ENCODE assay signal across 16 cellular contexts in genomic region chr2:163637876-163638275, GRCh38.
"Had no signal": no experiment of that assay in that cellular context is flagged by ENCODE, and none has a peak within 500 bp of the region (broad histone marks: within the 10 kb centered on the region; RNA-seq: fewer than 3 reads in every experiment).

No MANE protein-coding gene starts in this region.

- H3K9me3 Mint-ChIP-seq: activated B cell treated with CpG ODN at 0.5 μM for 24 hours; neural crest cell; stimulated activated naive B cell treated with anti-CD40 and anti-IgM and Interleukin-4, amounts not matched to agents 10 μg/mL and 1 μg/mL and 100 μg/mL, for 72 hours had no signal

- H3K4me3 Mint-ChIP-seq: activated B cell treated with CpG ODN at 0.5 μM for 24 hours; activated CD8-positive, alpha-beta T cell treated with anti-CD3 and anti-CD28 coated beads, Interleukin-2, amount 10 ng/mL, durations not matched to agents 7 days and 5 days; activated T-cell treated with anti-CD3 and anti-CD28 coated beads, Interleukin-2, amount 50 U/mL, for 72 hours; neural crest cell; stimulated activated naive B cell treated with anti-CD40 and anti-IgM and Interleukin-4, amounts not matched to agents 10 μg/mL and 1 μg/mL and 100 μg/mL, for 72 hours had no signal

- ATAC-seq: activated CD8-positive, alpha-beta T cell treated with anti-CD3 and anti-CD28 coated beads, Interleukin-2, amount 10 ng/mL, durations not matched to agents 7 days and 5 days; activated naive CD4-positive, alpha-beta T cell treated with anti-CD3 and anti-CD28 coated beads, Interleukin-2, amount 50 U/mL, for 72 hours; activated T-cell treated with anti-CD3 and anti-CD28 coated beads, Interleukin-2, amount 50 U/mL, for 72 hours; lower lobe of right lung; stimulated activated naive B cell treated with anti-CD40 and anti-IgM and Interleukin-4, amounts not matched to agents 10 μg/mL and 1 μg/mL and 100 μg/mL, for 72 hours had no signal

- H3K4me1 Mint-ChIP-seq: activated B cell treated with CpG ODN at 0.5 μM for 24 hours; stimulated activated naive B cell treated with anti-CD40 and anti-IgM and Interleukin-4, amounts not matched to agents 10 μg/mL and 1 μg/mL and 100 μg/mL, for 72 hours had no signal

- H3K27me3 Mint-ChIP-seq: stimulated activated naive B cell treated with anti-CD40 and anti-IgM and Interleukin-4, amounts not matched to agents 10 μg/mL and 1 μg/mL and 100 μg/mL, for 72 hours had no signal

- H3K4me3 ChIP-seq: esophagus squamous epithelium, lower lobe of right lung, thyroid gland, uterus had no signal

- DNase-seq: activated B cell treated with CpG ODN at 0.5 μM for 24 hours; activated CD4-positive, alpha-beta T cell treated with anti-CD3 and anti-CD28 coated beads for 48 hours; activated CD8-positive, alpha-beta memory T cell treated with anti-CD3 and anti-CD28 coated beads, Interleukin-2, amount 50 U/mL, for 4 hours; activated CD8-positive, alpha-beta T cell treated with anti-CD3 and anti-CD28 coated beads, Interleukin-2, amount 10 ng/mL, durations not matched to agents 7 days and 5 days; activated gamma-delta T cell; activated T-cell treated with anti-CD3 and anti-CD28 coated beads, Interleukin-2, amount 50 U/mL, for 72 hours; caudate nucleus; esophagus squamous epithelium; lower lobe of right lung; stimulated activated CD4-positive, alpha-beta T cell treated with anti-CD3 and anti-CD28 coated beads, Interleukin-15, amount 100 ng/mL, for 24 hours; stimulated activated CD4-positive, alpha-beta T cell treated with anti-CD3 and anti-CD28 coated beads, Interleukin-4, amount 100 ng/mL, for 1 hour; stimulated activated naive B cell treated with anti-CD40 and anti-IgM and Interleukin-4, amounts not matched to agents 10 μg/mL and 1 μg/mL and 100 μg/mL, for 72 hours; thyroid gland; uterus had no signal

- H3K36me3 ChIP-seq: esophagus squamous epithelium, lower lobe of right lung, thyroid gland, uterus had no signal

- H3K27me3 ChIP-seq: esophagus squamous epithelium, thyroid gland, uterus had no signal

- H3K9me3 ChIP-seq: esophagus squamous epithelium, lower lobe of right lung, thyroid gland, uterus had no signal

- H3K36me3 Mint-ChIP-seq: activated naive CD4-positive, alpha-beta T cell treated with anti-CD3 and anti-CD28 coated beads, Interleukin-2, amount 50 U/mL, for 72 hours; stimulated activated naive B cell treated with anti-CD40 and anti-IgM and Interleukin-4, amounts not matched to agents 10 μg/mL and 1 μg/mL and 100 μg/mL, for 72 hours had no signal

- H3K27ac ChIP-seq: esophagus squamous epithelium, lower lobe of right lung, thyroid gland, uterus had no signal

- H3K4me1 ChIP-seq: lower lobe of right lung, thyroid gland, uterus had no signal

- H3K27ac Mint-ChIP-seq: activated B cell treated with CpG ODN at 0.5 μM for 24 hours; activated CD8-positive, alpha-beta T cell treated with anti-CD3 and anti-CD28 coated beads, Interleukin-2, amount 10 ng/mL, durations not matched to agents 7 days and 5 days; activated naive CD4-positive, alpha-beta T cell treated with anti-CD3 and anti-CD28 coated beads, Interleukin-2, amount 50 U/mL, for 72 hours; activated T-cell treated with anti-CD3 and anti-CD28 coated beads, Interleukin-2, amount 50 U/mL, for 72 hours; stimulated activated naive B cell treated with anti-CD40 and anti-IgM and Interleukin-4, amounts not matched to agents 10 μg/mL and 1 μg/mL and 100 μg/mL, for 72 hours had no signal
